11 cellular contexts compared by ENCODE assay signal in the genomic region with DNA sequence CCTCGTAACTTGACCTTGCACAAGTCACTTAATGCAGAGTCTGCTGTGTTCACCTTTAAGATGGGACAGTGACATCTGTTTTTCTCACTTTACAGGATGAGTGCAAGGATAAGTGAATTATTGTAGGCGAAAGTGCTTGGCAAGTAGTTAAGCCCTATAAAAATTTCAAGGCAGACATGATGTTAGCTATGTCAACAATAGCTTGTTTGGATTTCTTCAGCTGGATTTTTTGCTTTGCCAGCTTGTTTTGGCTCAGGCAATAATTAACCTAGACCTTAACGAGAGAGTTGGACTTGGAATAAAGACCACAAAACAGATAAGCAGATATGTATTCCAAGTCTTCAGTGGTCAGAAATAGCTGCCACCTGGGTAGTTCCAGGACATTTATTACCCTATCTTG.
DNase-seq lines count a peak whose midpoint lies in the region; ATAC-seq and TF ChIP-seq lines count a peak whose summit lies in the region.
"Had no signal": no experiment of that assay in that cellular context is flagged by ENCODE, and none has a peak within 500 bp of the region (broad histone marks: within the 10 kb centered on the region; RNA-seq: fewer than 3 reads in every experiment).

No MANE protein-coding gene starts in this region.

- H3K36me3 ChIP-seq in gastrocnemius medialis (no peaks in the 10 kb centered on the region), thyroid gland (no peaks in the 10 kb centered on the region)

- ATAC-seq in gastrocnemius medialis: no peak
- no peak for ATAC-seq in HG03280 (IDR thresholded peaks at IDR 0.05; ENCODE audit: unreplicated experiment)

- H3K4me3 ChIP-seq in gastrocnemius medialis (no peak overlapping the region), thyroid gland (replicated peaks in 1 of 3) (no peak overlapping the region)
- H3K4me3 ChIP-seq: dorsolateral prefrontal cortex had no signal

- in situ Hi-C loops in gastrocnemius medialis (cut with MboI; ENCODE audit: low sequenced_read_pairs in 4 of 4): no loop called here

- WGBS in thyroid gland, 2 donors: 47 to 52% methylated on average over 3 of the region's 3 CpGs

- H3K9me3 ChIP-seq in gastrocnemius medialis (no peaks in the 10 kb centered on the region), thyroid gland (no peaks in the 10 kb centered on the region)

- peaks cover 4 to 8% of the 10 kb centered on the region in 2 donors for H3K4me1 ChIP-seq in gastrocnemius medialis
- no peaks in the 10 kb centered on the region for H3K4me1 ChIP-seq in thyroid gland

- TF ChIP-seq POLR2A in gastrocnemius medialis (IDR thresholded peaks at IDR 0.05) (no peak), thyroid gland (IDR thresholded peaks at IDR 0.05) (no peak)

- H3K27ac ChIP-seq in 22Rv1 (peak overlapping the region; percentile 62), VCaP (peak overlapping the region; percentile 65), gastrocnemius medialis (no peak overlapping the region), thyroid gland (no peak overlapping the region)
- H3K27ac ChIP-seq: dorsolateral prefrontal cortex had no signal

- H3K27me3 ChIP-seq in gastrocnemius medialis: no peaks in the 10 kb centered on the region
- no peaks in the 10 kb centered on the region for H3K27me3 ChIP-seq in thyroid gland
- H3K27me3 ChIP-seq: dorsolateral prefrontal cortex had no signal

- DNase-seq in NCI-H1105 (lab: John Stamatoyannopoulos, UW): peak; percentile 16
- DNase-seq in kidney tubule cell (ENCODE audit: low spot score): peak; percentile 43
- no peak for DNase-seq in activated CD4-positive, alpha-beta T cell treated with anti-CD3 and anti-CD28 coated beads for 1 hour
- DNase-seq in gastrocnemius medialis: no peak
- DNase-seq in thyroid gland: no peak
- DNase-seq: DMS 273 treated with DMSO at 0.1 percent for 48 hours, dorsolateral prefrontal cortex, GOT3 had no signal

- intact Hi-C loops in gastrocnemius medialis (cut with DNase I; ENCODE audit: low total_unique reads) (no loop called here), thyroid gland (cut with DNase I) (no loop called here)

- TF ChIP-seq CTCF in 22Rv1 (IDR thresholded peaks at IDR 0.05) (no peak), VCaP (conservative IDR thresholded peaks at IDR 0.05) (no peak), gastrocnemius medialis (IDR thresholded peaks at IDR 0.05 in 4 of 5, conservative IDR thresholded peaks at IDR 0.05 in 1 of 5) (no peak), thyroid gland (IDR thresholded peaks at IDR 0.05) (no peak)

Comparison
In these comparisons a context has a peak if more than half of its experiments do, and no peak if none do; other contexts are left out.
1. H3K27ac ChIP-seq: peak in 22Rv1 (single experiment) and VCaP (single experiment); none in gastrocnemius medialis (0 of 4) and thyroid gland (0 of 3).
2. DNase-seq: peak in NCI-H1105 (single experiment) and kidney tubule cell (single experiment); none in activated CD4-positive, alpha-beta T cell treated with anti-CD3 and anti-CD28 coated beads for 1 hour (single experiment), gastrocnemius medialis (0 of 2) and thyroid gland (0 of 2).